ENCODE assay signal across 9 cellular contexts in genomic region chr11:65625628-65626342, GRCh38. TPM values are rescaled to one million over a fixed set of nuclear protein-coding genes. Genes with fewer than 3 reads are reported as not detected.
A peak's percentile ranks its signal among the peaks of the same experiment; 100 is the strongest.
DNase-seq lines count a peak whose midpoint lies in the region; ATAC-seq, FAIRE-seq and TF ChIP-seq lines count a peak whose summit lies in the region.
"Had no signal": no experiment of that assay in that cellular context is flagged by ENCODE, and none has a peak within 500 bp of the region (broad histone marks: within the 10 kb centered on the region; RNA-seq: fewer than 3 reads in every experiment).

No MANE protein-coding gene starts in this region.

- no peak for TF ChIP-seq EP300 in A549 (IDR thresholded peaks at IDR 0.05)

- H3K27me3 ChIP-seq in Panc1 (ENCODE audit: control insufficient read depth, insufficient read depth, low read length) (no peaks in the 10 kb centered on the region), left ventricle myocardium inferior (ENCODE audit: low read depth) (no peaks in the 10 kb centered on the region), smooth muscle cell (ENCODE audit: low read depth) (no peaks in the 10 kb centered on the region)

- peak; percentile 82 to 92 for ATAC-seq in A549
- peak; percentile 80 for ATAC-seq in Panc1
- ATAC-seq in HG03139 (IDR thresholded peaks at IDR 0.05; ENCODE audit: unreplicated experiment) = no peak
- no peak for ATAC-seq in HG03097 (IDR thresholded peaks at IDR 0.05; ENCODE audit: low FRiP score, unreplicated experiment)

- H3K27ac ChIP-seq in A549 (no peak overlapping the region), Panc1 (ENCODE audit: low read length) (no peak overlapping the region), left ventricle myocardium inferior (replicated peaks) (no peak overlapping the region), smooth muscle cell (ENCODE audit: low read depth) (no peak overlapping the region)

- intact Hi-C loops in Panc1 (cut with micrococcal nuclease; ENCODE audit: unreplicated experiment) = no loop called here
- intact Hi-C loops in left ventricle myocardium inferior (cut with micrococcal nuclease) = no loop called here

- H3K4me2 ChIP-seq in A549 = no peak overlapping the region
- H3K4me2 ChIP-seq in smooth muscle cell = no peak overlapping the region

- TF ChIP-seq POLR2A in A549 (IDR thresholded peaks at IDR 0.05; ENCODE audit: low read length) = no peak
- no peak for TF ChIP-seq POLR2A in GM12891 (IDR thresholded peaks at IDR 0.05; ENCODE audit: low read depth, low read length)

- no peaks in the 10 kb centered on the region for H3F3A ChIP-seq in smooth muscle cell (ENCODE audit: low read depth)

- no peaks in the 10 kb centered on the region for H4K20me1 ChIP-seq in smooth muscle cell (ENCODE audit: low read depth)

- TF ChIP-seq RAD21 in A549 (conservative IDR thresholded peaks at IDR 0.05 in 1 of 2, IDR thresholded peaks at IDR 0.05 in 1 of 2) = peak; percentile 65 to 68

- no peaks in the 10 kb centered on the region for H3K79me2 ChIP-seq in smooth muscle cell (ENCODE audit: low read depth)

- peaks cover 14% of the 10 kb centered on the region for H3K36me3 ChIP-seq in Panc1 (ENCODE audit: control insufficient read depth, insufficient read depth, low read length)
- H3K36me3 ChIP-seq in left ventricle myocardium inferior = peaks cover 94% of the 10 kb centered on the region
- H3K36me3 ChIP-seq in smooth muscle cell (ENCODE audit: low read depth) = no peaks in the 10 kb centered on the region

- CTCF ChIA-PET in A549 (lab: Yijun Ruan, JAX) (interaction anchor here (0.7 to 5.5 kb wide), 30 partner anchors 9 to 686 kb away, joined by 3 to 54 read pairs (median 4); partner anchors contain the start of genes AP5B1, KAT5, PCNX3 and SIPA1), Panc1 (lab: Charles Lee) (interaction anchor here (0.6 to 1.1 kb wide), 2 partner anchors 38 to 54 kb away, joined by 3 read pairs; no protein-coding TSS in a partner anchor)

- no peaks in the 10 kb centered on the region for H3K4me1 ChIP-seq in A549
- no peaks in the 10 kb centered on the region for H3K4me1 ChIP-seq in Panc1 (ENCODE audit: control insufficient read depth, insufficient read depth, low read length)
- H3K4me1 ChIP-seq in left ventricle myocardium inferior = peaks cover 24% of the 10 kb centered on the region
- H3K4me1 ChIP-seq in smooth muscle cell (ENCODE audit: low read depth) = no peaks in the 10 kb centered on the region

- no peak overlapping the region for H3K9ac ChIP-seq in smooth muscle cell (ENCODE audit: low read depth)

- in situ Hi-C loops in Panc1 (cut with HindIII; ENCODE audit: low pct_unique_long_range_greater_than_20kb, low sequenced_read_pairs) = no loop called here

- WGBS in A549 (ENCODE audit: missing lambda C conversion rate) = 70% methylated on average over 30 of the region's 30 CpGs
- 88% methylated on average over 30 of the region's 30 CpGs for WGBS in smooth muscle cell (ENCODE audit: low lambda C conversion rate)

- FAIRE-seq in A549 (lab: Jason Lieb, UNC) (no peak), GM12891 (lab: Jason Lieb, UNC) (peak; percentile 79)
- FAIRE-seq: endometrium had no signal

- POLR2A ChIA-PET in A549 (lab: Yijun Ruan, JAX) (interaction anchor here (0.7 kb wide), 1 partner anchor 12 kb away, joined by 3 read pairs; the partner anchor contains the start of gene SIPA1), Panc1 (lab: Charles Lee) (no interaction called here)

- peak; percentile 62 for TF ChIP-seq CTCF in A549 (IDR thresholded peaks at IDR 0.05)
- no peak; the same call in 1 of the 2 replicates for TF ChIP-seq CTCF in Panc1 (IDR thresholded peaks at IDR 0.05)
- peak; percentile 79 for TF ChIP-seq CTCF in left ventricle myocardium inferior (IDR thresholded peaks at IDR 0.05; ENCODE audit: borderline replicate concordance)
- peak; percentile 24 for TF ChIP-seq CTCF in smooth muscle cell (IDR thresholded peaks at IDR 0.05; ENCODE audit: borderline replicate concordance, insufficient read depth, poor library complexity, severe bottlenecking)

- DNase-seq in A549 (ENCODE audit: low read depth in 1 of 2, low spot score in 1 of 2) = peak; percentile 61 to 69
- peak; percentile 79 for DNase-seq in GM12891 (ENCODE audit: insufficient read length, low spot score)
- DNase-seq in Panc1 (ENCODE audit: low read depth, low spot score) = no peak
- DNase-seq in amniotic epithelial cell (ENCODE audit: low read depth) = peak; percentile 37
- peak; percentile 70 for DNase-seq in left ventricle myocardium inferior
- no peak for DNase-seq in smooth muscle cell (lab: John Stamatoyannopoulos, UW; ENCODE audit: unreplicated experiment)

- H3K9me3 ChIP-seq in A549 (no peaks in the 10 kb centered on the region), Panc1 (ENCODE audit: control insufficient read depth, insufficient read depth, low read depth, low read length) (no peaks in the 10 kb centered on the region), left ventricle myocardium inferior (replicated peaks) (no peaks in the 10 kb centered on the region), smooth muscle cell (replicated peaks; ENCODE audit: low read depth) (no peaks in the 10 kb centered on the region)

- no peak overlapping the region for H2AFZ ChIP-seq in smooth muscle cell (ENCODE audit: low read depth)

- H3K4me3 ChIP-seq in A549 (no peak overlapping the region), Panc1 (ENCODE audit: low read depth in 2 of 2, low read length in 2 of 2) (no peak overlapping the region), left ventricle myocardium inferior (no peak overlapping the region), smooth muscle cell (no peak overlapping the region)

- no TSS peak for BruUV-seq in Panc1 (replicated peaks; lab: Mats Ljungman, UMichigan)

TF ChIP-seq in GM12891, 5 proteins besides CTCF, POLR2A, EP300 and RAD21 (continues in another document):
- TF ChIP-seq SPI1 (IDR thresholded peaks at IDR 0.05; ENCODE audit: low read depth, low read length) (no peak), TAF1 (IDR thresholded peaks at IDR 0.05; ENCODE audit: low read depth, low read length) (no peak), PAX5 (IDR thresholded peaks at IDR 0.05; ENCODE audit: insufficient read depth, low read length, severe bottlenecking) (no peak), POU2F2 (IDR thresholded peaks at IDR 0.05; ENCODE audit: low read depth, low read length) (no peak)

RNA-seq across cellular contexts. Expression of gene PCNX3, which starts 10.2 kb away (rescaled TPM):
- 14.2 and 17.2 TPM in 2 replicates for polyA plus RNA-seq in A549 (2011; rRNA removed)
- polyA plus RNA-seq in A549 (2012; cell fraction: cytosol; rRNA removed) = 37.5 and 49.6 TPM in 2 replicates
- polyA plus RNA-seq in A549 (2012; cell fraction: nucleus; rRNA removed) = 142 and 197 TPM in 2 replicates
- 26.6 to 30.8 TPM (median 29.7 TPM) in 3 replicates for polyA plus RNA-seq in A549 (2017; fragmentation: RNase III; extraction: RNeasy Plus Mini Kit Qiagen cat#74134 plus additional on column Dnase treatment)
- polyA minus RNA-seq in A549 (2011; rRNA and poly(A)+ RNA removed) = 22.9 and 35.0 TPM in 2 replicates
- 15.4 TPM for polyA plus RNA-seq in GM12891 (2012; ENCODE audit: low read depth, missing spikeins)
- 74.5 TPM for total RNA-seq in Panc1 (2021; ENCODE audit: unreplicated experiment)
- 82.2 TPM for polyA plus RNA-seq in Panc1 (2012; ENCODE audit: insufficient read length)
- total RNA-seq in left ventricle myocardium inferior = 11.9 TPM
- total RNA-seq in smooth muscle cell = 12.0 and 17.5 TPM in 2 replicates
- 18.3 and 20.7 TPM in 2 replicates for polyA plus RNA-seq in smooth muscle cell

RNA-seq across cellular contexts. Expression of gene MAP3K11, which starts 11.8 kb away (rescaled TPM):
- polyA plus RNA-seq in A549 (2011; rRNA removed) (16.7 and 18.1 TPM in 2 replicates), A549 (2017; fragmentation: RNase III; extraction: RNeasy Plus Mini Kit Qiagen cat#74134 plus additional on column Dnase treatment) (30.9 to 34.9 TPM (median 34.5 TPM) in 3 replicates), smooth muscle cell (17.3 and 29.7 TPM in 2 replicates)
- 30.6 and 42.9 TPM in 2 replicates for polyA plus RNA-seq in A549 (2012; cell fraction: cytosol; rRNA removed)
- polyA plus RNA-seq in A549 (2012; cell fraction: nucleus; rRNA removed) = 47.1 and 61.0 TPM in 2 replicates
- polyA minus RNA-seq in A549 (2011; rRNA and poly(A)+ RNA removed) = 35.2 and 53.1 TPM in 2 replicates
- 26.7 TPM for polyA plus RNA-seq in GM12891 (2012; ENCODE audit: low read depth, missing spikeins)
- total RNA-seq in Panc1 (2021; ENCODE audit: unreplicated experiment) (124 TPM), left ventricle myocardium inferior (32.4 TPM), smooth muscle cell (14.9 and 15.0 TPM in 2 replicates)
- polyA plus RNA-seq in Panc1 (2012; ENCODE audit: insufficient read length) = 138 TPM

RNA-seq across cellular contexts. Expression of gene SIPA1, which starts 12.1 kb away (rescaled TPM):
- 9.9 and 10.4 TPM in 2 replicates for polyA plus RNA-seq in A549 (2011; rRNA removed)
- polyA plus RNA-seq in A549 (2012; cell fraction: cytosol; rRNA removed) = 20.3 and 32.5 TPM in 2 replicates
- 27.9 and 48.3 TPM in 2 replicates for polyA plus RNA-seq in A549 (2012; cell fraction: nucleus; rRNA removed)
- polyA plus RNA-seq in A549 (2017; fragmentation: RNase III; extraction: RNeasy Plus Mini Kit Qiagen cat#74134 plus additional on column Dnase treatment) = 16.9 to 21.3 TPM (median 17.4 TPM) in 3 replicates
- 9.6 and 15.2 TPM in 2 replicates for polyA minus RNA-seq in A549 (2011; rRNA and poly(A)+ RNA removed)
- polyA plus RNA-seq in GM12891 (2012; ENCODE audit: low read depth, missing spikeins) = 62.2 TPM
- 86.9 TPM for total RNA-seq in Panc1 (2021; ENCODE audit: unreplicated experiment)
- polyA plus RNA-seq in Panc1 (2012; ENCODE audit: insufficient read length) = 107 TPM
- total RNA-seq in left ventricle myocardium inferior = 21.0 TPM
- total RNA-seq in smooth muscle cell = 9.8 and 15.9 TPM in 2 replicates
- 63.8 and 67.6 TPM in 2 replicates for polyA plus RNA-seq in smooth muscle cell

RNA-seq across cellular contexts. Expression of gene KCNK7, which starts 30.2 kb away (rescaled TPM):
- polyA plus RNA-seq in A549 (2011; rRNA removed) (0.11 and 0.13 TPM in 2 replicates), A549 (2017; fragmentation: RNase III; extraction: RNeasy Plus Mini Kit Qiagen cat#74134 plus additional on column Dnase treatment) (0.49 to 0.50 TPM (median 0.50 TPM) in 3 replicates), smooth muscle cell (not detected in 2 replicates)
- polyA plus RNA-seq in A549 (2012; cell fraction: cytosol; rRNA removed) = 0.61 and 0.74 TPM in 2 replicates
- polyA plus RNA-seq in A549 (2012; cell fraction: nucleus; rRNA removed) = 2.0 and 2.8 TPM in 2 replicates
- 0.17 TPM in 1 of 2 replicates, not detected in the other for polyA minus RNA-seq in A549 (2011; rRNA and poly(A)+ RNA removed)
- polyA plus RNA-seq in GM12891 (2012; ENCODE audit: low read depth, missing spikeins) = 0.09 TPM
- total RNA-seq in Panc1 (2021; ENCODE audit: unreplicated experiment) (0.69 TPM), left ventricle myocardium inferior (0.85 TPM), smooth muscle cell (1.7 TPM in 1 of 2 replicates, not detected in the other)
- 0.63 TPM for polyA plus RNA-seq in Panc1 (2012; ENCODE audit: insufficient read length)

RNA-seq across cellular contexts. Expression of gene RELA, which starts 36.9 kb away (rescaled TPM):
- 28.9 and 31.8 TPM in 2 replicates for polyA plus RNA-seq in A549 (2011; rRNA removed)
- 52.5 and 61.2 TPM in 2 replicates for polyA plus RNA-seq in A549 (2012; cell fraction: cytosol; rRNA removed)
- 90.0 and 117 TPM in 2 replicates for polyA plus RNA-seq in A549 (2012; cell fraction: nucleus; rRNA removed)
- 50.7 to 55.8 TPM (median 55.1 TPM) in 3 replicates for polyA plus RNA-seq in A549 (2017; fragmentation: RNase III; extraction: RNeasy Plus Mini Kit Qiagen cat#74134 plus additional on column Dnase treatment)
- 44.1 and 63.9 TPM in 2 replicates for polyA minus RNA-seq in A549 (2011; rRNA and poly(A)+ RNA removed)
- polyA plus RNA-seq in GM12891 (2012; ENCODE audit: low read depth, missing spikeins) = 41.3 TPM
- 141 TPM for total RNA-seq in Panc1 (2021; ENCODE audit: unreplicated experiment)
- 178 TPM for polyA plus RNA-seq in Panc1 (2012; ENCODE audit: insufficient read length)
- total RNA-seq in left ventricle myocardium inferior = 33.8 TPM
- 41.7 and 48.1 TPM in 2 replicates for total RNA-seq in smooth muscle cell
- 82.8 and 98.4 TPM in 2 replicates for polyA plus RNA-seq in smooth muscle cell

Comparison
In these comparisons a context has a peak if more than half of its experiments do, and no peak if none do; other contexts are left out.
1. ATAC-seq: peak in A549 (2 of 2) and Panc1 (single experiment); none in HG03139 (single experiment) and HG03097 (single experiment).
2. DNase-seq: peak in A549 (2 of 2), GM12891 (single experiment), amniotic epithelial cell (single experiment) and left ventricle myocardium inferior (single experiment); none in Panc1 (single experiment) and smooth muscle cell (single experiment).